ENCODE assay signal across 8 cellular contexts in genomic region chr17:80545499-80545826, GRCh38. TPM values are rescaled to one million over a fixed set of nuclear protein-coding genes. Genes with fewer than 3 reads are reported as not detected.
DNase-seq lines count a peak whose midpoint lies in the region; ATAC-seq and TF ChIP-seq lines count a peak whose summit lies in the region.

No MANE protein-coding gene starts in this region.

- peak overlapping the region; percentile 89 for H3K9ac ChIP-seq in ES-I3 (ENCODE audit: low read depth, low read length)
- H3K9ac ChIP-seq in PC-3 (ENCODE audit: low read length): peak overlapping the region; percentile 99
- H3K9ac ChIP-seq in parathyroid adenoma: peak overlapping the region; percentile 70

- H2AFZ ChIP-seq in PC-3 (ENCODE audit: low read length) (peak overlapping the region; percentile 91; the same call in 1 of the 2 replicates), parathyroid adenoma (peak overlapping the region; percentile 99)

- no TSS peak for BruUV-seq in PC-3 (replicated peaks; lab: Mats Ljungman, UMichigan)

- H3K36me3 ChIP-seq in ES-I3 (ENCODE audit: insufficient read depth, low read length) (no peaks in the 10 kb centered on the region; the same call in 1 of the 2 replicates), PC-3 (ENCODE audit: low read depth, low read length) (no peaks in the 10 kb centered on the region; the same call in 1 of the 2 replicates), parathyroid adenoma (ENCODE audit: control insufficient read depth, insufficient read depth, low read length) (no peaks in the 10 kb centered on the region)

- peak overlapping the region; percentile 93 for H3K4me3 ChIP-seq in PC-3 (ENCODE audit: low read length)
- H3K4me3 ChIP-seq in parathyroid adenoma (ENCODE audit: low read depth, low read length): peak overlapping the region; percentile 95

- H3K79me2 ChIP-seq in PC-3 (ENCODE audit: low read length) (peaks cover 59% of the 10 kb centered on the region), parathyroid adenoma (peaks cover 39% of the 10 kb centered on the region)

- H3F3A ChIP-seq in PC-3 (ENCODE audit: low read length, unreplicated experiment): no peaks in the 10 kb centered on the region

- ATAC-seq in PC-3: peak; percentile 19
- no peak for ATAC-seq in HG03175 (IDR thresholded peaks at IDR 0.05; ENCODE audit: unreplicated experiment)
- no peak for ATAC-seq in GM21390 (IDR thresholded peaks at IDR 0.05; ENCODE audit: unreplicated experiment)
- ATAC-seq in HG02840 (IDR thresholded peaks at IDR 0.05; ENCODE audit: low FRiP score, unreplicated experiment): no peak

- intact Hi-C loops in PC-3 (cut with micrococcal nuclease): no loop called here

- peaks cover 7% of the 10 kb centered on the region for H3K4me1 ChIP-seq in ES-I3 (ENCODE audit: insufficient read depth, low read length)
- H3K4me1 ChIP-seq in PC-3 (ENCODE audit: insufficient read depth, low read length): peaks cover 26% of the 10 kb centered on the region; the same call in 1 of the 2 replicates
- H3K4me1 ChIP-seq in parathyroid adenoma: peaks cover 10% of the 10 kb centered on the region

- POLR2A ChIA-PET in PC-3 (lab: Charles Lee; ENCODE audit: unreplicated experiment): no interaction called here

- no peaks in the 10 kb centered on the region for H3K9me2 ChIP-seq in PC-3 (replicated peaks; ENCODE audit: low read length)

- H3K9me3 ChIP-seq in ES-I3 (ENCODE audit: control insufficient read depth, insufficient read depth, low read length): no peaks in the 10 kb centered on the region
- no peaks in the 10 kb centered on the region for H3K9me3 ChIP-seq in PC-3 (ENCODE audit: low read length)
- no peaks in the 10 kb centered on the region for H3K9me3 ChIP-seq in parathyroid adenoma (ENCODE audit: control insufficient read depth, low read length)

- H3K4me2 ChIP-seq in PC-3 (ENCODE audit: low read length) (peak overlapping the region; percentile 81), parathyroid adenoma (ENCODE audit: low read length) (peak overlapping the region; percentile 68)

- CTCF ChIA-PET in PC-3 (lab: Charles Lee): interaction anchor here (0.6 kb wide), 1 partner anchor 23 kb away, joined by 8 read pairs; no protein-coding TSS in a partner anchor

- peaks cover 24% of the 10 kb centered on the region for H4K20me1 ChIP-seq in PC-3 (ENCODE audit: low read length)

- no peak for TF ChIP-seq CTCF in PC-3 (conservative IDR thresholded peaks at IDR 0.05; ENCODE audit: low read depth, low read length)
- no peak for TF ChIP-seq CTCF in parathyroid adenoma (IDR thresholded peaks at IDR 0.05)

- peak overlapping the region; percentile 66 for H3K27ac ChIP-seq in PC-3 (ENCODE audit: low read length)
- H3K27ac ChIP-seq in epithelial cell of prostate: peak overlapping the region; percentile 55
- peak overlapping the region; percentile 82 for H3K27ac ChIP-seq in parathyroid adenoma

- H3K27me3 ChIP-seq in PC-3 (ENCODE audit: low read length) (no peaks in the 10 kb centered on the region), parathyroid adenoma (ENCODE audit: control insufficient read depth, insufficient read depth, low read length) (no peaks in the 10 kb centered on the region)

- peak; percentile 21 for DNase-seq in PC-3
- DNase-seq in epithelial cell of prostate (ENCODE audit: low read depth, low spot score): no peak
- no peak for DNase-seq in mesenteric fat pad (ENCODE audit: low spot score)

RNA-seq across cellular contexts. Expression of gene RPTOR, which starts 0.8 kb away (rescaled TPM):
- total RNA-seq in PC-3 (2014; rRNA removed): 46.2 and 64.6 TPM in 2 replicates
- total RNA-seq in mesenteric fat pad: 31.6 TPM
